ENCODE assay signal across 30 cellular contexts in the genomic region with DNA sequence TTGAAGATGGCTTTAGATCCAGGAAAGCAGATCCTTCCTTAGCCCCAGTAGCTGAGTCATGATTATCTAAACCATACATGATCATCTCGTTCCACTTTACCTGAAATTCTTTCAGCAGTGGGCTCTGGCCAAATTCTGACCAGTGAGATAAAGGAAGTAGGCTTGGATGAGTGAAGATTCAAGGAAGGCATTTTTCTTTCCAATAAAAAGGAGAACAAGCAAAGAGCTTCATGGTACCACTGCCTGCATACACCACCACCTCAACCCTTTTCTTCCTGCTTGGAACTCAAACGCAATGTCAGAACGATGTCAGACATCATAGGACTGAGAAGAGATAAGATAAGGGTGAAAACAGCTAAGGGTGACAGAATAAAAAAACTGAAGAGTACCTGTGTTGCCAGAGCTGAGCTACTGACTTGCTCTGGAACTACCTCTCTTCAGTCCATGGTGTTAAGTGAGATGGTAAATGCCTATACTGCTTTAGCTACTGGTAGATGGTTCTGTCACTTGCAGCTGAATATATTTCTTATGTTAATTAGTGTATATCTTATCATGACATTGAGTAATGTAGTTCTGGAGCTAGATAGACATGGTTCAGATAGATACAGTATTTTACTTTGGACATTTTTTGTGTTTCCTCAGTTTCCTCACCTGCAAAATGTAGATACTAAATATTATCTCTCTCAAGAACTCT.
"Had no signal": no experiment of that assay in that cellular context is flagged by ENCODE, and none has a peak within 500 bp of the region (broad histone marks: within the 10 kb centered on the region; RNA-seq: fewer than 3 reads in every experiment).

No MANE protein-coding gene starts in this region.

- ATAC-seq: activated T-cell treated with anti-CD3 and anti-CD28 coated beads, Interleukin-2, amount 50 U/mL, for 4 hours; body of pancreas; Right ventricle myocardium inferior; WTC11 had no signal

- H3K9me3 Mint-ChIP-seq: activated CD4-positive, alpha-beta memory T cell treated with anti-CD3 and anti-CD28 coated beads for 36 hours; activated naive CD4-positive, alpha-beta T cell treated with anti-CD3 and anti-CD28 coated beads for 36 hours; activated naive CD4-positive, alpha-beta T cell treated with anti-CD3 and anti-CD28 coated beads, Interleukin-2, amount 50 U/mL, for 72 hours; activated T-cell treated with anti-CD3 and anti-CD28 coated beads, Interleukin-2, amount 50 U/mL, for 4 hours; activated T-helper 1 cell treated with anti-CD3 and anti-CD28 coated beads, Interleukin-12 subunit alpha, Interleukin-12 subunit beta, Interleukin-2, Interleukin-4 antibody, amounts not matched to agents 30 ng/mL and 10 ng/mL and 1 ng/mL, durations not matched to agents 14 hours and 24 hours and 36 hours; WTC11 had no signal

- H3K27me3 Mint-ChIP-seq: activated CD4-positive, alpha-beta memory T cell treated with anti-CD3 and anti-CD28 coated beads for 36 hours had no signal

- FAIRE-seq: astrocyte, RCC 7860 had no signal

- H3K4me3 Mint-ChIP-seq: activated CD4-positive, alpha-beta memory T cell treated with anti-CD3 and anti-CD28 coated beads for 36 hours; activated naive CD4-positive, alpha-beta T cell treated with anti-CD3 and anti-CD28 coated beads for 36 hours; activated T-cell treated with anti-CD3 and anti-CD28 coated beads, Interleukin-2, amount 50 U/mL, for 4 hours; activated T-helper 1 cell treated with anti-CD3 and anti-CD28 coated beads, Interleukin-12 subunit alpha, Interleukin-12 subunit beta, Interleukin-2, Interleukin-4 antibody, amounts not matched to agents 30 ng/mL and 10 ng/mL and 1 ng/mL, durations not matched to agents 14 hours and 24 hours and 36 hours; WTC11 had no signal

- H2AFZ ChIP-seq: PC-9 had no signal

- H3K4me2 ChIP-seq: PC-9 had no signal

- H3K9me3 ChIP-seq: adrenal gland, body of pancreas, breast epithelium had no signal

- DNase-seq: activated CD4-positive, alpha-beta memory T cell treated with anti-CD3 and anti-CD28 coated beads for 36 hours; activated CD4-positive, alpha-beta T cell treated with anti-CD3 and anti-CD28 coated beads for 4 hours; activated CD4-positive, alpha-beta T cell treated with anti-CD3 and anti-CD28 coated beads, Interleukin-2, amount 50 U/mL, for 1 hour; activated CD4-positive, CD25-positive, alpha-beta regulatory T cell treated with anti-CD3 and anti-CD28 coated beads, Interleukin-2, amount 50 U/mL, for 72 hours; activated CD8-positive, alpha-beta memory T cell treated with anti-CD3 and anti-CD28 coated beads, Interleukin-2, amount 50 U/mL, for 4 hours; activated gamma-delta T cell treated with Interleukin-2 at 50 U/mL for 16 hours; activated naive CD4-positive, alpha-beta T cell treated with anti-CD3 and anti-CD28 coated beads for 36 hours; activated T-cell treated with anti-CD3 and anti-CD28 coated beads for 4 hours; activated T-cell treated with anti-CD3 and anti-CD28 coated beads, Interleukin-2, amount 50 U/mL, for 4 hours; adrenal gland; body of pancreas; NCI-H1092 treated with DMSO at 0.1 percent for 48 hours; NCI-H1417; NCI-H187 treated with DMSO at 0.1 percent for 48 hours; NCI-H2081; NCI-H345; NCI-H524 treated with DMSO at 0.1 percent for 48 hours; PC-9; SW 1271; T-helper 1 cell; T-helper 2 cell; T-helper 9 cell had no signal

- H3K4me1 ChIP-seq: breast epithelium had no signal

- H3K27ac ChIP-seq: adrenal gland, body of pancreas, breast epithelium, PC-9, RWPE1 had no signal

- H3K27me3 ChIP-seq: body of pancreas, breast epithelium had no signal

- H3K27ac Mint-ChIP-seq: activated CD4-positive, alpha-beta memory T cell treated with anti-CD3 and anti-CD28 coated beads for 36 hours; activated naive CD4-positive, alpha-beta T cell treated with anti-CD3 and anti-CD28 coated beads for 36 hours; activated naive CD4-positive, alpha-beta T cell treated with anti-CD3 and anti-CD28 coated beads, Interleukin-2, amount 50 U/mL, for 72 hours; activated T-helper 1 cell treated with anti-CD3 and anti-CD28 coated beads, Interleukin-12 subunit alpha, Interleukin-12 subunit beta, Interleukin-2, Interleukin-4 antibody, amounts not matched to agents 30 ng/mL and 10 ng/mL and 1 ng/mL, durations not matched to agents 14 hours and 24 hours and 36 hours; WTC11 had no signal

- H3K36me3 ChIP-seq: adrenal gland, breast epithelium had no signal

- H3K36me3 Mint-ChIP-seq: activated CD4-positive, alpha-beta memory T cell treated with anti-CD3 and anti-CD28 coated beads for 36 hours; activated naive CD4-positive, alpha-beta T cell treated with anti-CD3 and anti-CD28 coated beads, Interleukin-2, amount 50 U/mL, for 72 hours had no signal

- H3K4me3 ChIP-seq: adrenal gland, body of pancreas, breast epithelium, PC-9 had no signal
